In the genomic region with DNA sequence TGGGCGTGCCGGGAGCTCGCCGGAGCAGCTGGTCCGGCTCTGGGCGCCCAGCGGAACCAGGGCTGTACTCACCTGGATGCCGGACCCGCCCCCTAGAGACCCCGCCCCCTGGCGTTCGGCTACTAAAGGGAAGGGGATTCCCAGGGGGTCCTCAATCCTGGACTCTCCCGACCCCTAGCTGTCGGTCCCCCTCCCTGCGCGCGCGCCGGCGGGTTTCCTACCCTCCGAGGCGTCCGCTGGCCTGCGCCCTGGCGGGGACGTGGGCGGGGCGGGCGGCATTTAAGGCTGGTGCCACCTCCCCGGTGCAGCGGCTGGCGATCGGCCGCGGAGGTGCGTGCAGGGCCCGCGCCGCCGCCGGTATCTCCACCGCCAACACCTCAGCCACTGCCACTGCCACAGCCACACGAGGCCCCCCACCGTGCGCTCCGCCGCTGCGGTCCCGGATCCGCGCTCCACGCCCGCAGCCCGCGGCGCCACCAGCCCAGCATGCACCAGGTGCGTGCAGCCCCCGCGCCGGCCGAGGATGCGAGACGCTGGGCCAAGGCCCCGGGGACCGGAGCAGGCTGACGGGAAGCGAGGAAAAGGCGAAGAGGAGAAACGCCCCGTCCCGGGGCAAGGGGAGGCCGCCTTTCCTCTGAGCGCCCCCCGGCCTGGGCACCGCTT, we compare ENCODE assay signal across 8 cellular contexts. TPM values are rescaled to one million over a fixed set of nuclear protein-coding genes. Genes with fewer than 3 reads are reported as not detected.
DNase-seq lines count a peak whose midpoint lies in the region; ATAC-seq and TF ChIP-seq lines count a peak whose summit lies in the region.

TSS of gene ATP12A (plus strand) at position 151 of the 663 bp plus-strand sequence. CDS start at position 487, 336 bp downstream.

- H3K9me3 Mint-ChIP-seq in CD4-positive, alpha-beta memory T cell = peaks cover 0 to 2% (median 0%) of the 10 kb centered on the region in 8 donors
- no peaks in the 10 kb centered on the region for H3K9me3 Mint-ChIP-seq in activated naive CD8-positive, alpha-beta T cell treated with anti-CD3 and anti-CD28 coated beads for 36 hours

- peak within 1 kb of the TSS in 1 of 2 donors; percentile 50 for H3K4me3 ChIP-seq in CD4-positive, alpha-beta memory T cell (ENCODE audit: low read length in 2 of 2)
- peak within 1 kb of the TSS; percentile 14 to 42 (median 23) for H3K4me3 ChIP-seq in right lobe of liver
- peak within 1 kb of the TSS; percentile 59 for H3K4me3 ChIP-seq in suprapubic skin

- no peaks in the 10 kb centered on the region for H3K9me3 ChIP-seq in CD4-positive, alpha-beta memory T cell (ENCODE audit: control insufficient read depth in 1 of 2, low read length in 2 of 2)
- H3K9me3 ChIP-seq in right lobe of liver (no peaks in the 10 kb centered on the region), suprapubic skin (no peaks in the 10 kb centered on the region)

- H3K4me1 Mint-ChIP-seq in CD4-positive, alpha-beta memory T cell = peaks cover 22 to 34% (median 30%) of the 10 kb centered on the region in 4 donors
- peaks cover 30% of the 10 kb centered on the region for H3K4me1 Mint-ChIP-seq in activated naive CD8-positive, alpha-beta T cell treated with anti-CD3 and anti-CD28 coated beads for 36 hours

- TF ChIP-seq POLR2A in right lobe of liver (IDR thresholded peaks at IDR 0.05) = no peak
- no peak for TF ChIP-seq POLR2A in suprapubic skin (IDR thresholded peaks at IDR 0.05)

- H3K27me3 Mint-ChIP-seq in CD4-positive, alpha-beta memory T cell = peaks cover 21 to 28% of the 10 kb centered on the region in 2 donors
- H3K27me3 Mint-ChIP-seq in activated naive CD8-positive, alpha-beta T cell treated with anti-CD3 and anti-CD28 coated beads for 36 hours = peaks cover 48% of the 10 kb centered on the region

- 3% methylated on average over 8 of the region's 75 CpGs for WGBS in right lobe of liver (ENCODE audit: insufficient coverage, low coverage, low lambda C conversion rate, missing lambda C conversion rate)
- 2% methylated on average over 49 of the region's 75 CpGs for WGBS in suprapubic skin

- H3K36me3 Mint-ChIP-seq in CD4-positive, alpha-beta memory T cell = no peaks in the 10 kb centered on the region
- H3K36me3 Mint-ChIP-seq in activated naive CD8-positive, alpha-beta T cell treated with anti-CD3 and anti-CD28 coated beads for 36 hours = no peaks in the 10 kb centered on the region

- DNase-seq in CD4-positive, alpha-beta memory T cell = peak in 3 of 5 donors; percentile 17 to 25 (median 25)
- DNase-seq in NCI-H748 (lab: John Stamatoyannopoulos, UW; ENCODE audit: unreplicated experiment) (peak; percentile 76), right lobe of liver (peak in 1 of 3 donors; percentile 33), suprapubic skin (ENCODE audit: low spot score in 2 of 2) (peak in 1 of 2 donors; percentile 49), hepatic stellate cell (ENCODE audit: low spot score) (no peak)
- DNase-seq in activated naive CD8-positive, alpha-beta T cell treated with anti-CD3 and anti-CD28 coated beads for 36 hours = peak; percentile 53

- TF ChIP-seq EP300 in suprapubic skin (IDR thresholded peaks at IDR 0.05) = no peak

- H3K4me1 ChIP-seq in CD4-positive, alpha-beta memory T cell (ENCODE audit: insufficient read depth, low read length) = peaks cover 28% of the 10 kb centered on the region
- H3K4me1 ChIP-seq in right lobe of liver = peaks cover 0 to 21% (median 7%) of the 10 kb centered on the region in 4 donors
- H3K4me1 ChIP-seq in suprapubic skin = peaks cover 23% of the 10 kb centered on the region

- ATAC-seq in right lobe of liver (peak; percentile 8 to 32 (median 10)), GM18907 (IDR thresholded peaks at IDR 0.05; ENCODE audit: unreplicated experiment) (no peak), GM18868 (IDR thresholded peaks at IDR 0.05; ENCODE audit: unreplicated experiment) (no peak)

- H3K27me3 ChIP-seq in CD4-positive, alpha-beta memory T cell (ENCODE audit: insufficient read depth, low read length) = peaks cover 14% of the 10 kb centered on the region
- peaks cover 15 to 18% of the 10 kb centered on the region in 2 donors for H3K27me3 ChIP-seq in right lobe of liver
- H3K27me3 ChIP-seq in suprapubic skin = peaks cover 44% of the 10 kb centered on the region

- H3K27ac Mint-ChIP-seq in CD4-positive, alpha-beta memory T cell = no peak within 1 kb of the TSS
- peak within 1 kb of the TSS; percentile 10 for H3K27ac Mint-ChIP-seq in activated naive CD8-positive, alpha-beta T cell treated with anti-CD3 and anti-CD28 coated beads for 36 hours

- no peaks in the 10 kb centered on the region for H3K36me3 ChIP-seq in CD4-positive, alpha-beta memory T cell (ENCODE audit: insufficient read depth, low read length)
- H3K36me3 ChIP-seq in right lobe of liver (no peaks in the 10 kb centered on the region), suprapubic skin (no peaks in the 10 kb centered on the region)

- intact Hi-C loops in CD4-positive, alpha-beta memory T cell (cut with micrococcal nuclease) = loop anchor here (5.0 kb wide), 1 partner anchor 287 kb away; no protein-coding TSS in a partner anchor
- intact Hi-C loops in right lobe of liver (cut with DNase I) = no loop called here

- POLR2A ChIA-PET in CD4-positive, alpha-beta memory T cell (lab: Charles Lee; ENCODE audit: partially characterized antibody) = interaction anchor here (0.6 to 1.0 kb wide), 2 partner anchors 39 to 74 kb away, joined by 3 to 4 read pairs; no protein-coding TSS in a partner anchor

- peak within 1 kb of the TSS; percentile 50 to 73 (median 64) for H3K4me3 Mint-ChIP-seq in CD4-positive, alpha-beta memory T cell
- H3K4me3 Mint-ChIP-seq in activated naive CD8-positive, alpha-beta T cell treated with anti-CD3 and anti-CD28 coated beads for 36 hours = peak within 1 kb of the TSS; percentile 45

- TF ChIP-seq CTCF in right lobe of liver (IDR thresholded peaks at IDR 0.05) = peak in 1 of 4 donors; percentile 9
- no peak for TF ChIP-seq CTCF in suprapubic skin (IDR thresholded peaks at IDR 0.05)

- no peak within 1 kb of the TSS for H3K27ac ChIP-seq in CD4-positive, alpha-beta memory T cell (ENCODE audit: low read depth, low read length)
- no peak within 1 kb of the TSS for H3K27ac ChIP-seq in right lobe of liver
- no peak within 1 kb of the TSS for H3K27ac ChIP-seq in suprapubic skin

- CTCF ChIA-PET in CD4-positive, alpha-beta memory T cell (lab: Charles Lee; ENCODE audit: partially characterized antibody) = interaction anchor here (1.3 to 2.3 kb wide), 2 partner anchors 47 to 74 kb away, joined by 5 to 8 read pairs; no protein-coding TSS in a partner anchor

RNA-seq across cellular contexts. Expression of gene ATP12A, which starts in this region (rescaled TPM):
- not detected for total RNA-seq in CD4-positive, alpha-beta memory T cell
- polyA plus RNA-seq in CD4-positive, alpha-beta memory T cell = not detected
- total RNA-seq in activated naive CD8-positive, alpha-beta T cell treated with anti-CD3 and anti-CD28 coated beads for 36 hours = under 1 TPM; 0.66 TPM
- not detected for total RNA-seq in right lobe of liver
- 10 to 100 TPM in 1 of 4 donors, 1 to 10 TPM in 2, under 1 TPM in 1; 0.24 to 21.6 (median 5.6) TPM for total RNA-seq in suprapubic skin

Comparison
In these comparisons a context has a peak if more than half of its experiments do, and no peak if none do; other contexts are left out.
1. Peak in DNase-seq in CD4-positive, alpha-beta memory T cell; RNA of the gene not detected or under 1 TPM.
2. Peak in DNase-seq in activated naive CD8-positive, alpha-beta T cell treated with anti-CD3 and anti-CD28 coated beads for 36 hours; RNA of the gene not detected or under 1 TPM.
3. Peak in ATAC-seq and H3K4me3 ChIP-seq in right lobe of liver; RNA of the gene not detected or under 1 TPM.